In the genomic region with DNA sequence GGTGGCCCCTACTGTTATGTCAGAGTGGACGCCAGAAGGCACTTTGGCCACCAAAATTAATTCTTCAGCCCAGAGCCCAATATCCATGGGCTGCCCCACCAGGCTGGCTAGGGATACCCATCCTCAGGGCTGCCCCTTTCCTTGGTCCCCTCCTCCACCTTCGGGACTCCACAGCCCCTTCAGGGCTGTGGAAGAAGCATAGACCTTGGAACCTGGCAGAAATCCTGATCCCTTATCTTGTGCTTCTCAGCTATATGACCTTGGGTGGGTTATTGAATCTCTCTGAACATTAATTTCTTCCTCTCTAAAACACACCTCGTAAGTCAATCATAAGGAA, we compare ENCODE assay signal across 8 cellular contexts. TPM values are rescaled to one million over a fixed set of nuclear protein-coding genes. Genes with fewer than 3 reads are reported as not detected.
DNase-seq lines count a peak whose midpoint lies in the region; ATAC-seq and TF ChIP-seq lines count a peak whose summit lies in the region.

No MANE protein-coding gene starts in this region.

- peaks cover 38% of the 10 kb centered on the region for H3K4me1 Mint-ChIP-seq in activated T-helper 1 cell treated with anti-CD3 and anti-CD28 coated beads, Interleukin-12 subunit alpha, Interleukin-12 subunit beta, Interleukin-2, Interleukin-4 antibody, amounts not matched to agents 30 ng/mL and 10 ng/mL and 1 ng/mL, durations not matched to agents 14 hours and 24 hours and 36 hours (ENCODE audit: low read depth)
- H3K4me1 Mint-ChIP-seq in stimulated activated effector memory CD8-positive, alpha-beta T cell treated with anti-CD3 and anti-CD28 coated beads, Interleukin-12 subunit alpha, Interleukin-12 subunit beta, amount 100 ng/mL, for 72 hours: peaks cover 48% of the 10 kb centered on the region

- intact Hi-C loops in activated T-helper 1 cell treated with anti-CD3 and anti-CD28 coated beads, Interleukin-12 subunit alpha, Interleukin-12 subunit beta, Interleukin-2, Interleukin-4 antibody, amounts not matched to agents 30 ng/mL and 10 ng/mL and 1 ng/mL, durations not matched to agents 14 hours and 24 hours and 36 hours (cut with micrococcal nuclease): loop anchor here (1.0 to 10.0 kb wide), 7 partner anchors 106 to 1459 kb away; a partner anchor contains a TSS

- TF ChIP-seq CTCF in HL-60 (IDR thresholded peaks at IDR 0.05; ENCODE audit: insufficient read depth, low read length): no peak

- H3K4me3 ChIP-seq in HL-60 (replicated peaks; ENCODE audit: insufficient read depth, low read length) (peak overlapping the region; percentile 77), iPS-15b (ENCODE audit: low read depth, low read length) (peak overlapping the region; percentile 62)

- no peak overlapping the region for H3K9ac ChIP-seq in iPS-15b (ENCODE audit: low read depth, low read length)

- H3K27me3 Mint-ChIP-seq in activated T-helper 1 cell treated with anti-CD3 and anti-CD28 coated beads, Interleukin-12 subunit alpha, Interleukin-12 subunit beta, Interleukin-2, Interleukin-4 antibody, amounts not matched to agents 30 ng/mL and 10 ng/mL and 1 ng/mL, durations not matched to agents 14 hours and 24 hours and 36 hours (ENCODE audit: insufficient read depth): peaks cover 17% of the 10 kb centered on the region

- peak overlapping the region; percentile 55 for H3K27ac Mint-ChIP-seq in activated T-helper 1 cell treated with anti-CD3 and anti-CD28 coated beads, Interleukin-12 subunit alpha, Interleukin-12 subunit beta, Interleukin-2, Interleukin-4 antibody, amounts not matched to agents 30 ng/mL and 10 ng/mL and 1 ng/mL, durations not matched to agents 14 hours and 24 hours and 36 hours
- no peak overlapping the region for H3K27ac Mint-ChIP-seq in stimulated activated effector memory CD8-positive, alpha-beta T cell treated with anti-CD3 and anti-CD28 coated beads, Interleukin-12 subunit alpha, Interleukin-12 subunit beta, amount 100 ng/mL, for 72 hours

- peaks cover 10% of the 10 kb centered on the region for H3K36me3 Mint-ChIP-seq in activated T-helper 1 cell treated with anti-CD3 and anti-CD28 coated beads, Interleukin-12 subunit alpha, Interleukin-12 subunit beta, Interleukin-2, Interleukin-4 antibody, amounts not matched to agents 30 ng/mL and 10 ng/mL and 1 ng/mL, durations not matched to agents 14 hours and 24 hours and 36 hours (ENCODE audit: low read depth)
- H3K36me3 Mint-ChIP-seq in stimulated activated effector memory CD8-positive, alpha-beta T cell treated with anti-CD3 and anti-CD28 coated beads, Interleukin-12 subunit alpha, Interleukin-12 subunit beta, amount 100 ng/mL, for 72 hours: peaks cover 21% of the 10 kb centered on the region

- no peaks in the 10 kb centered on the region for H3K27me3 ChIP-seq in HL-60 (ENCODE audit: insufficient read depth, poor library complexity, severe bottlenecking)
- H3K27me3 ChIP-seq in iPS-15b (ENCODE audit: control insufficient read depth, insufficient read depth, low read length): peaks cover 37% of the 10 kb centered on the region

- no peak for DNase-seq in HL-60 (ENCODE audit: low read depth in 1 of 2, low spot score in 1 of 2)
- no peak for DNase-seq in activated T-helper 1 cell treated with anti-CD3 and anti-CD28 coated beads, Interleukin-12 subunit alpha, Interleukin-12 subunit beta, Interleukin-2, Interleukin-4 antibody, amounts not matched to agents 30 ng/mL and 10 ng/mL and 1 ng/mL, durations not matched to agents 14 hours and 24 hours and 36 hours (ENCODE audit: low spot score)
- no peak for DNase-seq in stimulated activated effector memory CD8-positive, alpha-beta T cell treated with anti-CD3 and anti-CD28 coated beads, Interleukin-12 subunit alpha, Interleukin-12 subunit beta, amount 100 ng/mL, for 72 hours (ENCODE audit: low spot score in 2 of 2)
- no peak for DNase-seq in stimulated activated CD4-positive, alpha-beta T cell treated with anti-CD3 and anti-CD28 coated beads, Interleukin-15, amount 100 ng/mL, for 24 hours
- no peak for DNase-seq in AG20443 (ENCODE audit: low spot score)
- no peak for DNase-seq in RKO (ENCODE audit: low spot score)

- H3K4me1 ChIP-seq in iPS-15b (ENCODE audit: control insufficient read depth, insufficient read depth, low read length): peaks cover 16% of the 10 kb centered on the region

- no peak overlapping the region for H3K27ac ChIP-seq in HL-60 (replicated peaks)

- no peak for ATAC-seq in stimulated activated effector memory CD8-positive, alpha-beta T cell treated with anti-CD3 and anti-CD28 coated beads, Interleukin-12 subunit alpha, Interleukin-12 subunit beta, amount 100 ng/mL, for 72 hours
- no peak for ATAC-seq in GM19463 (IDR thresholded peaks at IDR 0.05; ENCODE audit: unreplicated experiment)

- no peaks in the 10 kb centered on the region for H3K9me3 ChIP-seq in iPS-15b (ENCODE audit: control insufficient read depth, insufficient read depth, low read length)

- peaks cover 4% of the 10 kb centered on the region for H3K36me3 ChIP-seq in iPS-15b (ENCODE audit: control insufficient read depth, insufficient read depth, low read length)

- no peaks in the 10 kb centered on the region for H3K9me3 Mint-ChIP-seq in activated T-helper 1 cell treated with anti-CD3 and anti-CD28 coated beads, Interleukin-12 subunit alpha, Interleukin-12 subunit beta, Interleukin-2, Interleukin-4 antibody, amounts not matched to agents 30 ng/mL and 10 ng/mL and 1 ng/mL, durations not matched to agents 14 hours and 24 hours and 36 hours
- H3K9me3 Mint-ChIP-seq in stimulated activated effector memory CD8-positive, alpha-beta T cell treated with anti-CD3 and anti-CD28 coated beads, Interleukin-12 subunit alpha, Interleukin-12 subunit beta, amount 100 ng/mL, for 72 hours: no peaks in the 10 kb centered on the region

- H3K4me3 Mint-ChIP-seq in activated T-helper 1 cell treated with anti-CD3 and anti-CD28 coated beads, Interleukin-12 subunit alpha, Interleukin-12 subunit beta, Interleukin-2, Interleukin-4 antibody, amounts not matched to agents 30 ng/mL and 10 ng/mL and 1 ng/mL, durations not matched to agents 14 hours and 24 hours and 36 hours: peak overlapping the region; percentile 78
- peak overlapping the region; percentile 98 for H3K4me3 Mint-ChIP-seq in stimulated activated effector memory CD8-positive, alpha-beta T cell treated with anti-CD3 and anti-CD28 coated beads, Interleukin-12 subunit alpha, Interleukin-12 subunit beta, amount 100 ng/mL, for 72 hours

RNA-seq across cellular contexts. Expression of a gene that starts 0.5 kb away (rescaled TPM):
- total RNA-seq in activated T-helper 1 cell treated with anti-CD3 and anti-CD28 coated beads, Interleukin-12 subunit alpha, Interleukin-12 subunit beta, Interleukin-2, Interleukin-4 antibody, amounts not matched to agents 30 ng/mL and 10 ng/mL and 1 ng/mL, durations not matched to agents 14 hours and 24 hours and 36 hours: 55.3 and 63.4 TPM in 2 replicates

RNA-seq across cellular contexts. Expression of a gene that starts 2.5 kb away (rescaled TPM):
- 52.9 and 58.0 TPM in 2 replicates for total RNA-seq in activated T-helper 1 cell treated with anti-CD3 and anti-CD28 coated beads, Interleukin-12 subunit alpha, Interleukin-12 subunit beta, Interleukin-2, Interleukin-4 antibody, amounts not matched to agents 30 ng/mL and 10 ng/mL and 1 ng/mL, durations not matched to agents 14 hours and 24 hours and 36 hours

RNA-seq across cellular contexts. Expression of a gene that starts 3.2 kb away (rescaled TPM):
- 92.6 and 96.3 TPM in 2 replicates for total RNA-seq in activated T-helper 1 cell treated with anti-CD3 and anti-CD28 coated beads, Interleukin-12 subunit alpha, Interleukin-12 subunit beta, Interleukin-2, Interleukin-4 antibody, amounts not matched to agents 30 ng/mL and 10 ng/mL and 1 ng/mL, durations not matched to agents 14 hours and 24 hours and 36 hours

RNA-seq across cellular contexts. Expression of a gene that starts 24.4 kb away (rescaled TPM):
- total RNA-seq in activated T-helper 1 cell treated with anti-CD3 and anti-CD28 coated beads, Interleukin-12 subunit alpha, Interleukin-12 subunit beta, Interleukin-2, Interleukin-4 antibody, amounts not matched to agents 30 ng/mL and 10 ng/mL and 1 ng/mL, durations not matched to agents 14 hours and 24 hours and 36 hours: 127 and 128 TPM in 2 replicates

RNA-seq across cellular contexts. Expression of a gene that starts 26.1 kb away (rescaled TPM):
- total RNA-seq in activated T-helper 1 cell treated with anti-CD3 and anti-CD28 coated beads, Interleukin-12 subunit alpha, Interleukin-12 subunit beta, Interleukin-2, Interleukin-4 antibody, amounts not matched to agents 30 ng/mL and 10 ng/mL and 1 ng/mL, durations not matched to agents 14 hours and 24 hours and 36 hours: 24.9 and 28.1 TPM in 2 replicates
